Comparison of ENCODE assay signal across 8 cellular contexts in the genomic region with DNA sequence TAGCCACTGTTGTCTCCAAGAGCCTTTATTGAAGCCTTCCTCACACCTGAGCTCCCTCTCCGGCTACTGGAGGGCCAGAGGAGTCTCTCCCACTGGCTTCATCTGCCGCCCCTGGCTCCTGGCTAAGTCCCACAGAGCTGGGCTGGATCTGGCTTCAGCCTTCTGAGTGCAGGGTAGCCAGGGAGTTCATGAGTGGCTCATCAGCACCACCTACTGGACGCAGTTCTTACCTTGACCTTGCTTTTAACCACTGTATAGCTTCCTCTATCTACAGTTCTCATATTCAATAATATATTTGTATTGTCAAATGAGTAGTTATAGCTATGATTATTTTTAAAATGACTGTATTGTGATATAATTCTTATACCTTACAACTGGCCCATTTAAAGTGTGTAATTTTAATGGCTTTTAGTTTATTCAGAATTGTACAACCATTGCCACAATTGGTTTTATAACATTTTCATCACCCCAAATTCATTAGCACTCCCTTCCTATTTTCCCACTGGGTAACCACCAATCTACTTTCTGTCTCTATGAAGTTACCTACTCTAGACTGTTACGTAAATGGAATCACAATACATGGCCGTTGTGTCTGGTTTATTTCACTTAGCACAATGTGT. TPM values are rescaled to one million over a fixed set of nuclear protein-coding genes. Genes with fewer than 3 reads are reported as not detected.
DNase-seq lines count a peak whose midpoint lies in the region; ATAC-seq, FAIRE-seq and TF ChIP-seq lines count a peak whose summit lies in the region.

No MANE protein-coding gene starts in this region.

- DNase-seq in AG10803 (ENCODE audit: low read depth), result peak; percentile 76
- DNase-seq in NCI-H2227 treated with DMSO at 0.1 percent for 48 hours (lab: John Stamatoyannopoulos, UW), result peak; percentile 80
- peak; percentile 87 for DNase-seq in WTC11 (ENCODE audit: low spot score)
- peak; percentile 87 to 89 for DNase-seq in cardiac fibroblast (ENCODE audit: low read depth in 2 of 2)
- peak; percentile 40 for DNase-seq in keratinocyte (ENCODE audit: low read depth, low spot score)
- peak; percentile 70 for DNase-seq in stimulated activated CD4-positive, alpha-beta T cell treated with anti-CD3 and anti-CD28 coated beads, Interleukin-1b, Interleukin-23, amount 100 ng/mL, for 48 hours

- H3K9me3 Mint-ChIP-seq in WTC11, result peaks cover 34% of the 10 kb centered on the region

- POLR2A ChIA-PET in WTC11 (lab: Charles Lee), result interaction anchor here (0.6 to 0.7 kb wide), 2 partner anchors 56 to 199 kb away, joined by 3 to 6 read pairs; a partner anchor contains a TSS

- TF ChIP-seq CTCF in AG10803 (conservative IDR thresholded peaks at IDR 0.05; ENCODE audit: low read length), result peak; percentile 94
- peak; percentile 77 for TF ChIP-seq CTCF in WTC11 (IDR thresholded peaks at IDR 0.05)
- peak; percentile 77 for TF ChIP-seq CTCF in cardiac fibroblast (IDR thresholded peaks at IDR 0.05; ENCODE audit: low read depth, low read length)
- peak; percentile 81 to 90 (median 89) for TF ChIP-seq CTCF in keratinocyte (optimal IDR thresholded peaks at IDR 0.05 in 1 of 3, IDR thresholded peaks at IDR 0.05 in 1 of 3, conservative IDR thresholded peaks at IDR 0.05 in 1 of 3; ENCODE audit: extremely low read depth in 1 of 3, insufficient read depth in 2 of 3, low read length in 3 of 3)

- no peaks in the 10 kb centered on the region for H3K27me3 ChIP-seq in keratinocyte (ENCODE audit: control insufficient read depth, extremely low read depth, insufficient read depth, low read length)

- H3K9ac ChIP-seq in keratinocyte (ENCODE audit: control insufficient read depth, extremely low read depth, insufficient read depth, low read length), result no peak overlapping the region

- H3K27ac Mint-ChIP-seq in WTC11, result no peak overlapping the region

- H3K4me3 Mint-ChIP-seq in WTC11, result no peak overlapping the region

- no peak overlapping the region for H3K27ac ChIP-seq in keratinocyte (ENCODE audit: control insufficient read depth, insufficient read depth, low read length)

- H3K9me3 ChIP-seq in keratinocyte (ENCODE audit: control insufficient read depth, low read depth, low read length), result no peaks in the 10 kb centered on the region

- FAIRE-seq in keratinocyte (lab: Jason Lieb, UNC), result peak; percentile 90

- H2AFZ ChIP-seq in keratinocyte (ENCODE audit: control insufficient read depth, low read length), result no peak overlapping the region

- no peaks in the 10 kb centered on the region; the same call in 1 of the 2 replicates for H3K4me1 Mint-ChIP-seq in WTC11

- H3K36me3 Mint-ChIP-seq in WTC11, result peaks cover 37% of the 10 kb centered on the region

- peak; percentile 98 for ATAC-seq in GM18909 (IDR thresholded peaks at IDR 0.05; ENCODE audit: poor library complexity, unreplicated experiment)
- ATAC-seq in HG03159 (IDR thresholded peaks at IDR 0.05; ENCODE audit: unreplicated experiment), result peak; percentile 100
- ATAC-seq in WTC11, result peak; percentile 100

- dilution Hi-C loops in keratinocyte (cut with MboI; ENCODE audit: extremely low pct_ligation_motif_present, low sequenced_read_pairs), result no loop called here

- CTCF ChIA-PET in WTC11 (lab: Charles Lee), result interaction anchor here (0.6 to 2.2 kb wide), 47 partner anchors 8 to 784 kb away, joined by 3 to 40 read pairs (median 4); a partner anchor contains a TSS

- H3K4me3 ChIP-seq in AG10803 (ENCODE audit: low read length) (no peak overlapping the region), cardiac fibroblast (replicated peaks in 1 of 2; ENCODE audit: low read depth in 2 of 2, low read length in 2 of 2) (no peak overlapping the region), keratinocyte (ENCODE audit: control insufficient read depth in 2 of 3, extremely low read depth in 1 of 3, insufficient read depth in 2 of 3, low read depth in 1 of 3, low read length in 3 of 3) (no peak overlapping the region)

- H3K79me2 ChIP-seq in keratinocyte (ENCODE audit: control insufficient read depth, insufficient read depth, low read length), result no peaks in the 10 kb centered on the region

- H3K4me2 ChIP-seq in keratinocyte (ENCODE audit: control insufficient read depth, extremely low read depth, insufficient read depth, low read depth, low read length), result no peak overlapping the region

- peaks cover 11% of the 10 kb centered on the region for H3K27me3 Mint-ChIP-seq in WTC11 (ENCODE audit: low read depth)

- H4K20me1 ChIP-seq in keratinocyte (ENCODE audit: control insufficient read depth, extremely low read depth, insufficient read depth, low read length), result no peaks in the 10 kb centered on the region

- no peaks in the 10 kb centered on the region for H3K9me1 ChIP-seq in keratinocyte (ENCODE audit: control insufficient read depth, extremely low read depth, insufficient read depth, low read length)

- H3K36me3 ChIP-seq in keratinocyte (ENCODE audit: control insufficient read depth in 2 of 2, extremely low read depth in 1 of 2, insufficient read depth in 2 of 2, low read length in 2 of 2), result no peaks in the 10 kb centered on the region

- no peaks in the 10 kb centered on the region for H3K4me1 ChIP-seq in keratinocyte (ENCODE audit: control insufficient read depth, extremely low read depth, insufficient read depth, low read length)

TF ChIP-seq in WTC11, 78 proteins besides CTCF, POLR2A, EP300 and RAD21:
- no peak for TF ChIP-seq NFYB (CRISPR knock-in tag; conservative IDR thresholded peaks at IDR 0.05; ENCODE audit: low read depth)
TF ChIP-seq in WTC11: peak in this region for 0.

RNA-seq across cellular contexts. Expression of a gene that starts 17.7 kb away (rescaled TPM):
- total RNA-seq in WTC11 (2021), result 0.11 to 0.28 TPM (median 0.25 TPM) in 3 replicates
- polyA plus RNA-seq in keratinocyte, result not detected in 3 replicates
- not detected for polyA plus RNA-seq in keratinocyte (2011; ENCODE audit: low read depth)
- polyA plus RNA-seq in keratinocyte (2011; cell fraction: cytosol; rRNA removed), result not detected in 2 replicates
- polyA plus RNA-seq in keratinocyte (2011; cell fraction: nucleus; rRNA removed), result not detected in 2 replicates
- 0.27 TPM in 1 of 2 replicates, not detected in the other for polyA plus RNA-seq in keratinocyte (2012; ENCODE audit: low replicate concordance)
- not detected in 3 replicates for polyA minus RNA-seq in keratinocyte
- not detected for polyA minus RNA-seq in keratinocyte (2011; cell fraction: cytosol; rRNA and poly(A)+ RNA removed)
- not detected in 2 replicates for polyA minus RNA-seq in keratinocyte (2011; cell fraction: nucleus; rRNA and poly(A)+ RNA removed)

RNA-seq across cellular contexts. Expression of a gene that starts 45.6 kb away (rescaled TPM):
- 5.1 to 6.5 TPM (median 5.8 TPM) in 3 replicates for total RNA-seq in WTC11 (2021)
- 2.8 to 3.8 TPM (median 3.2 TPM) in 3 replicates for polyA plus RNA-seq in keratinocyte
- polyA plus RNA-seq in keratinocyte (2011; ENCODE audit: low read depth), result 2.9 TPM
- 1.9 and 2.3 TPM in 2 replicates for polyA plus RNA-seq in keratinocyte (2011; cell fraction: cytosol; rRNA removed)
- 7.4 and 8.0 TPM in 2 replicates for polyA plus RNA-seq in keratinocyte (2011; cell fraction: nucleus; rRNA removed)
- 2.3 and 4.0 TPM in 2 replicates for polyA plus RNA-seq in keratinocyte (2012; ENCODE audit: low replicate concordance)
- polyA minus RNA-seq in keratinocyte, result 6.8 to 29.1 TPM (median 13.8 TPM) in 3 replicates
- 8.6 TPM for polyA minus RNA-seq in keratinocyte (2011; cell fraction: cytosol; rRNA and poly(A)+ RNA removed)
- 32.9 and 47.6 TPM in 2 replicates for polyA minus RNA-seq in keratinocyte (2011; cell fraction: nucleus; rRNA and poly(A)+ RNA removed)

RNA-seq across cellular contexts. Expression of a gene that starts 55.9 kb away (rescaled TPM):
- 228 to 248 TPM (median 229 TPM) in 3 replicates for total RNA-seq in WTC11 (2021)
- polyA plus RNA-seq in keratinocyte, result 126 to 156 TPM (median 134 TPM) in 3 replicates
- 110 TPM for polyA plus RNA-seq in keratinocyte (2011; ENCODE audit: low read depth)
- polyA plus RNA-seq in keratinocyte (2011; cell fraction: cytosol; rRNA removed), result 121 and 149 TPM in 2 replicates
- 213 and 222 TPM in 2 replicates for polyA plus RNA-seq in keratinocyte (2011; cell fraction: nucleus; rRNA removed)
- polyA plus RNA-seq in keratinocyte (2012; ENCODE audit: low replicate concordance), result 122 and 150 TPM in 2 replicates
- 103 to 182 TPM (median 124 TPM) in 3 replicates for polyA minus RNA-seq in keratinocyte
- 152 TPM for polyA minus RNA-seq in keratinocyte (2011; cell fraction: cytosol; rRNA and poly(A)+ RNA removed)
- polyA minus RNA-seq in keratinocyte (2011; cell fraction: nucleus; rRNA and poly(A)+ RNA removed), result 78.6 and 121 TPM in 2 replicates
